In the genomic region with DNA sequence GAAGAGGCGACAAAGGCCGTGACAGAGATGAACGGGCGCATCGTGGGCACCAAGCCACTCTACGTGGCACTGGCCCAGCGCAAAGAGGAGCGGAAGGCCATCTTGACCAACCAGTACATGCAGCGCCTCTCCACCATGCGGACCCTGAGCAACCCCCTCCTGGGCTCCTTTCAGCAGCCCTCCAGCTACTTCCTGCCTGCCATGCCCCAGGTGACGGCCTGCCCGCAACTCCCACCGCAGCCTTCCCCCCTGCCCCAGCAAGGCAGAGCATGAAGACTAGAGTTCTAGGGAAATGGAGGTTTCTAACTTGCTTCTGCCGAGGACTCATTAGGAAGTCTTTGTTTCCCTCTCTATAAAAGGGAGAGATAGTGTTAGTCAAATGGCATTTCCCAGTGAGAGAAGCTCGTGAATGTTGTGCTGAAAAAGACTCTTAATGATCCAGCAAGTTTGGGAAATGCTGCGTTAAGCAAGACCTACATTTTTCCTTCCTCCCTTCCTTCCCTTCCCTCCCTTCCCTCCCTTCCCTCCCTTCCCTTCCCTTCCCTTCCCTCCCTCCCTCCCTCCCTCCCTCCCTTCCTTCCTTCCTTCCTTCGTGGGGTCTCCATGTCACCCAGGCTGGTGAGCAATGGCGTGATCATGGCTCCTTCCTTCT, we compare ENCODE assay signal across 31 cellular contexts.
"Had no signal": no experiment of that assay in that cellular context is flagged by ENCODE, and none has a peak within 500 bp of the region (broad histone marks: within the 10 kb centered on the region; RNA-seq: fewer than 3 reads in every experiment).

No MANE protein-coding gene starts in this region.

- H3K4me1 Mint-ChIP-seq: activated CD4-positive, alpha-beta T cell treated with anti-CD3 and anti-CD28 coated beads, Interleukin-2, amount 10 ng/mL, durations not matched to agents 7 days and 5 days; activated T-helper 17 cell treated with anti-CD3 and anti-CD28 coated beads, Interleukin-2, amount 50 U/mL, for 72 hours; central memory CD8-positive, alpha-beta T cell; endodermal cell; T-cell had no signal

- H3K27ac Mint-ChIP-seq: activated CD4-positive, alpha-beta T cell treated with anti-CD3 and anti-CD28 coated beads, Interleukin-2, amount 10 ng/mL, durations not matched to agents 7 days and 5 days; activated CD8-positive, alpha-beta T cell treated with anti-CD3 and anti-CD28 coated beads for 36 hours; activated naive CD8-positive, alpha-beta T cell; activated T-helper 17 cell treated with anti-CD3 and anti-CD28 coated beads, Interleukin-2, amount 50 U/mL, for 72 hours; dendritic cell treated with granulocyte-macrophage colony-stimulating factor and Interleukin-4, amounts not matched to agents 40 ng/mL and 50 ng/mL, for 4 days; endodermal cell; T-cell; T-helper 1 cell treated with Interleukin-12 subunit alpha and Interleukin-12 subunit beta and Interleukin-4 antibody, amounts not matched to agents 30 μg/mL and 1 μg/mL, for 36 hours; T-helper 2 cell treated with Interferon-gamma antibody and Interleukin-4, amounts not matched to agents 5 μg/mL and 100 μg/mL, for 36 hours had no signal

- FAIRE-seq: astrocyte, bronchial epithelial cell, frontal cortex had no signal

- H3K9me3 Mint-ChIP-seq: activated CD4-positive, alpha-beta T cell treated with anti-CD3 and anti-CD28 coated beads, Interleukin-2, amount 10 ng/mL, durations not matched to agents 7 days and 5 days; activated CD8-positive, alpha-beta T cell treated with anti-CD3 and anti-CD28 coated beads for 36 hours; activated T-cell treated with anti-CD3 and anti-CD28 coated beads, Interleukin-2, amount 50 U/mL, for 4 hours; activated T-helper 17 cell treated with anti-CD3 and anti-CD28 coated beads, Interleukin-2, amount 50 U/mL, for 72 hours; central memory CD8-positive, alpha-beta T cell; dendritic cell treated with granulocyte-macrophage colony-stimulating factor and Interleukin-4, amounts not matched to agents 40 ng/mL and 50 ng/mL, for 4 days; endodermal cell; T-cell; T-helper 1 cell treated with Interleukin-12 subunit alpha and Interleukin-12 subunit beta and Interleukin-4 antibody, amounts not matched to agents 30 μg/mL and 1 μg/mL, for 36 hours; T-helper 2 cell treated with Interferon-gamma antibody and Interleukin-4, amounts not matched to agents 5 μg/mL and 100 μg/mL, for 36 hours had no signal

- H3K4me3 Mint-ChIP-seq: activated CD4-positive, alpha-beta T cell treated with anti-CD3 and anti-CD28 coated beads, Interleukin-2, amount 10 ng/mL, durations not matched to agents 7 days and 5 days; activated CD8-positive, alpha-beta T cell treated with anti-CD3 and anti-CD28 coated beads for 36 hours; activated naive CD8-positive, alpha-beta T cell; activated T-cell treated with anti-CD3 and anti-CD28 coated beads, Interleukin-2, amount 50 U/mL, for 4 hours; activated T-helper 17 cell treated with anti-CD3 and anti-CD28 coated beads, Interleukin-2, amount 50 U/mL, for 72 hours; central memory CD8-positive, alpha-beta T cell; dendritic cell treated with granulocyte-macrophage colony-stimulating factor and Interleukin-4, amounts not matched to agents 40 ng/mL and 50 ng/mL, for 4 days; endodermal cell; T-cell; T-helper 1 cell treated with Interleukin-12 subunit alpha and Interleukin-12 subunit beta and Interleukin-4 antibody, amounts not matched to agents 30 μg/mL and 1 μg/mL, for 36 hours; T-helper 2 cell treated with Interferon-gamma antibody and Interleukin-4, amounts not matched to agents 5 μg/mL and 100 μg/mL, for 36 hours had no signal

- DNase-seq: activated CD4-positive, alpha-beta T cell treated with anti-CD3 and anti-CD28 coated beads for 1 hour; activated CD4-positive, alpha-beta T cell treated with anti-CD3 and anti-CD28 coated beads for 4 hours; activated CD4-positive, alpha-beta T cell treated with anti-CD3 and anti-CD28 coated beads, Interleukin-2, amount 10 ng/mL, durations not matched to agents 7 days and 5 days; activated CD4-positive, alpha-beta T cell treated with anti-CD3 and anti-CD28 coated beads, Interleukin-2, amount 50 U/mL, for 4 hours; activated CD8-positive, alpha-beta memory T cell treated with anti-CD3 and anti-CD28 coated beads for 24 hours; activated CD8-positive, alpha-beta T cell treated with anti-CD3 and anti-CD28 coated beads for 36 hours; activated effector memory CD4-positive, alpha-beta T cell treated with Interleukin-2 at 50 U/mL for 16 hours; activated gamma-delta T cell treated with Interleukin-2 at 50 U/mL for 16 hours; activated naive CD4-positive, alpha-beta T cell treated with anti-CD3 and anti-CD28 coated beads, Interleukin-2, amount 50 U/mL, for 16 hours; activated naive CD4-positive, alpha-beta T cell treated with Interleukin-2 at 50 U/mL for 16 hours; activated T-cell treated with anti-CD3 and anti-CD28 coated beads, Interleukin-2, amount 50 U/mL, for 4 hours; amniotic stem cell; anterior cingulate cortex; brain microvascular endothelial cell; dorsolateral prefrontal cortex; effector memory CD4-positive, alpha-beta T cell; endodermal cell; foreskin fibroblast; head of caudate nucleus; T-cell; T1000 had no signal

- H3K27me3 ChIP-seq: brain microvascular endothelial cell, dorsolateral prefrontal cortex had no signal

- H3K27me3 Mint-ChIP-seq: activated CD4-positive, alpha-beta T cell treated with anti-CD3 and anti-CD28 coated beads, Interleukin-2, amount 10 ng/mL, durations not matched to agents 7 days and 5 days; activated CD8-positive, alpha-beta T cell treated with anti-CD3 and anti-CD28 coated beads for 36 hours; activated naive CD8-positive, alpha-beta T cell; activated T-helper 17 cell treated with anti-CD3 and anti-CD28 coated beads, Interleukin-2, amount 50 U/mL, for 72 hours; central memory CD8-positive, alpha-beta T cell; dendritic cell treated with granulocyte-macrophage colony-stimulating factor and Interleukin-4, amounts not matched to agents 40 ng/mL and 50 ng/mL, for 4 days; T-cell had no signal

- H3K4me3 ChIP-seq: coronary artery, dorsolateral prefrontal cortex had no signal
